In the genomic region with DNA sequence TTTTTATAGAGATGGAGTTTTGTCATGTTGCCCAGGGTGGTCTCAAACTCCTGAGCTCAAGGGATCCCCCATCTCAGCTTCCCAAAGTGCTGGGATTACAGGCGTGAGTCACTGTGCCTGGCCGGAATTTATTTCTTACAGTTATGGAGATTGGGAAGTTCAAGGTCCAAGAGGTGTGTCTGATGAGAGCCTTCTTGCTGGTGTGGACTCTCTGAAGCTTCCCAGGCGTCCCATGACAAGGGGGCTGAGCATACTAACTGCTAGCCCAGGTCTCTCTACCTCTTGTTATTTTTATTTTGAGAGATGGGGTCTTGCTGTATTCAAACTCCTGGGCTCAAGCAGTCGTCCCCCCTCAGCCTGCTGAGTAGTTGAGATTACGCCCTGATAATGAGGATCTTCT, we compare ENCODE assay signal across 1 cellular context.
TF ChIP-seq lines count a peak whose summit lies in the region.

No MANE protein-coding gene starts in this region.

TF ChIP-seq in HCT116, 20 proteins besides CTCF, POLR2A, EP300 and RAD21 (continued from another document):
- TF ChIP-seq EZH2phosphoT487 (IDR thresholded peaks at IDR 0.05; ENCODE audit: borderline replicate concordance) (no peak), SP1 (IDR thresholded peaks at IDR 0.05; ENCODE audit: low read depth) (no peak)
